8 cellular contexts compared by ENCODE assay signal in genomic region chr10:79070611-79071534, GRCh38. TPM values are rescaled to one million over a fixed set of nuclear protein-coding genes. Genes with fewer than 3 reads are reported as not detected.
A peak's percentile ranks its signal among the peaks of the same experiment; 100 is the strongest.
DNase-seq lines count a peak whose midpoint lies in the region; ATAC-seq and TF ChIP-seq lines count a peak whose summit lies in the region.

No MANE protein-coding gene starts in this region.

- H3K36me3 Mint-ChIP-seq in activated CD8-positive, alpha-beta T cell treated with anti-CD3 and anti-CD28 coated beads, Interleukin-2, amount 10 ng/mL, durations not matched to agents 7 days and 5 days (ENCODE audit: low read depth) = no peaks in the 10 kb centered on the region

- TF ChIP-seq EP300 in tibial nerve (IDR thresholded peaks at IDR 0.05) = peak; percentile 15 to 93

- H3K79me2 ChIP-seq in fibroblast of lung (ENCODE audit: control insufficient read depth, insufficient read depth, low read length) = peaks cover 68% of the 10 kb centered on the region

- WGBS in tibial nerve, 2 donors = 1 to 2% methylated on average over 32 to 35 of the region's 42 CpGs

- H3K4me2 ChIP-seq in fibroblast of lung (ENCODE audit: extremely low read depth, insufficient read depth, low read length) = peak overlapping the region; percentile 79

- POLR2A ChIA-PET in activated CD8-positive, alpha-beta T cell treated with anti-CD3 and anti-CD28 coated beads, Interleukin-2, amount 10 ng/mL, durations not matched to agents 7 days and 5 days (lab: Charles Lee) = interaction anchor here (1.2 kb wide), 1 partner anchor 10 kb away, joined by 3 read pairs; no protein-coding TSS in a partner anchor

- CTCF ChIA-PET in activated CD8-positive, alpha-beta T cell treated with anti-CD3 and anti-CD28 coated beads, Interleukin-2, amount 10 ng/mL, durations not matched to agents 7 days and 5 days (lab: Charles Lee) = interaction anchor here (1.2 to 1.5 kb wide), 2 partner anchors 9 to 124 kb away, joined by 5 to 6 read pairs; no protein-coding TSS in a partner anchor

- peak; percentile 21 to 38 for TF ChIP-seq POLR2A in tibial nerve (IDR thresholded peaks at IDR 0.05)

- no peak overlapping the region for H3K27ac Mint-ChIP-seq in activated CD8-positive, alpha-beta T cell treated with anti-CD3 and anti-CD28 coated beads, Interleukin-2, amount 10 ng/mL, durations not matched to agents 7 days and 5 days

- H3K36me3 ChIP-seq in fibroblast of lung (ENCODE audit: control insufficient read depth, insufficient read depth, low read length) (peaks cover 1% of the 10 kb centered on the region), mucosa of stomach (ENCODE audit: control insufficient read depth, insufficient read depth, low read length) (no peaks in the 10 kb centered on the region), tibial nerve (no peaks in the 10 kb centered on the region)

- DNase-seq in NCI-H2171 treated with DMSO at 0.1 percent for 48 hours (lab: John Stamatoyannopoulos, UW) (peak; percentile 60), NCI-H2171 (lab: John Stamatoyannopoulos, UW) (no peak), NCI-H1105 (lab: John Stamatoyannopoulos, UW) (peak; percentile 51), fibroblast of lung (ENCODE audit: low read depth in 2 of 2) (peak; percentile 75 to 94), tibial nerve (ENCODE audit: low spot score in 2 of 2) (peak; percentile 89 to 93)
- DNase-seq in activated CD8-positive, alpha-beta T cell treated with anti-CD3 and anti-CD28 coated beads, Interleukin-2, amount 10 ng/mL, durations not matched to agents 7 days and 5 days = no peak

- H3K4me3 Mint-ChIP-seq in activated CD8-positive, alpha-beta T cell treated with anti-CD3 and anti-CD28 coated beads, Interleukin-2, amount 10 ng/mL, durations not matched to agents 7 days and 5 days = peak overlapping the region; percentile 73

- H3K4me1 ChIP-seq in fibroblast of lung (ENCODE audit: control insufficient read depth, extremely low read depth, insufficient read depth, low read length) = peaks cover 34% of the 10 kb centered on the region
- H3K4me1 ChIP-seq in mucosa of stomach (ENCODE audit: control insufficient read depth, insufficient read depth, low read length) = peaks cover 61% of the 10 kb centered on the region
- peaks cover 12 to 70% (median 53%) of the 10 kb centered on the region in 4 donors for H3K4me1 ChIP-seq in tibial nerve

- H4K20me1 ChIP-seq in fibroblast of lung (ENCODE audit: control insufficient read depth, extremely low read depth, insufficient read depth, low read length) = no peaks in the 10 kb centered on the region

- H3K27me3 ChIP-seq in fibroblast of lung (ENCODE audit: control insufficient read depth, insufficient read depth, low read length) = no peaks in the 10 kb centered on the region
- no peaks in the 10 kb centered on the region for H3K27me3 ChIP-seq in mucosa of stomach (ENCODE audit: control insufficient read depth, insufficient read depth, low read length)
- H3K27me3 ChIP-seq in tibial nerve = no peaks in the 10 kb centered on the region

- peaks cover 14% of the 10 kb centered on the region for H3K27me3 Mint-ChIP-seq in activated CD8-positive, alpha-beta T cell treated with anti-CD3 and anti-CD28 coated beads, Interleukin-2, amount 10 ng/mL, durations not matched to agents 7 days and 5 days (ENCODE audit: low read depth)

- TF ChIP-seq CTCF in fibroblast of lung (conservative IDR thresholded peaks at IDR 0.05 in 1 of 2, IDR thresholded peaks at IDR 0.05 in 1 of 2; ENCODE audit: low read depth in 1 of 2, low read length in 2 of 2) (no peak), tibial nerve (IDR thresholded peaks at IDR 0.05) (no peak)

- peak overlapping the region; percentile 87 for H3K9ac ChIP-seq in fibroblast of lung (ENCODE audit: insufficient read depth, low read length)
- H3K9ac ChIP-seq in mucosa of stomach (ENCODE audit: low read length) = peak overlapping the region; percentile 87

- peaks cover 23% of the 10 kb centered on the region for H3K4me1 Mint-ChIP-seq in activated CD8-positive, alpha-beta T cell treated with anti-CD3 and anti-CD28 coated beads, Interleukin-2, amount 10 ng/mL, durations not matched to agents 7 days and 5 days (ENCODE audit: low read depth)

- no peaks in the 10 kb centered on the region for H3K9me3 ChIP-seq in fibroblast of lung (ENCODE audit: control insufficient read depth, insufficient read depth, low read depth, low read length)
- no peaks in the 10 kb centered on the region for H3K9me3 ChIP-seq in mucosa of stomach (ENCODE audit: control insufficient read depth, low read length)
- no peaks in the 10 kb centered on the region for H3K9me3 ChIP-seq in tibial nerve

- ATAC-seq in activated CD8-positive, alpha-beta T cell treated with anti-CD3 and anti-CD28 coated beads, Interleukin-2, amount 10 ng/mL, durations not matched to agents 7 days and 5 days = no peak
- ATAC-seq in GM19397 (IDR thresholded peaks at IDR 0.05; ENCODE audit: unreplicated experiment) = no peak

- H3K4me3 ChIP-seq in fibroblast of lung (replicated peaks in 1 of 4; ENCODE audit: control extremely low read depth in 1 of 4, insufficient read depth in 1 of 4, low read depth in 3 of 4, low read length in 4 of 4) (peak overlapping the region; percentile 70 to 97 (median 77)), mucosa of stomach (ENCODE audit: low read length) (peak overlapping the region; percentile 74), tibial nerve (peak overlapping the region; percentile 68 to 97 (median 79))

- no peak overlapping the region for H2AFZ ChIP-seq in fibroblast of lung (ENCODE audit: low read length)

- H3K27ac ChIP-seq in fibroblast of lung (ENCODE audit: insufficient read depth, low read length) = peak overlapping the region; percentile 93
- peak overlapping the region; percentile 85 to 98 (median 93) for H3K27ac ChIP-seq in tibial nerve

- no peaks in the 10 kb centered on the region for H3K9me3 Mint-ChIP-seq in activated CD8-positive, alpha-beta T cell treated with anti-CD3 and anti-CD28 coated beads, Interleukin-2, amount 10 ng/mL, durations not matched to agents 7 days and 5 days (ENCODE audit: insufficient read depth)

RNA-seq across cellular contexts. Expression of gene ZMIZ1, which starts 2.1 kb away (rescaled TPM):
- total RNA-seq in activated CD8-positive, alpha-beta T cell treated with anti-CD3 and anti-CD28 coated beads, Interleukin-2, amount 10 ng/mL, durations not matched to agents 7 days and 5 days = 10 to 100 TPM; 39.9 to 40.6 TPM
- total RNA-seq in fibroblast of lung (20.0 and 30.6 TPM in 2 replicates), tibial nerve (10 to 100 TPM; 65.5 to 88.2 (median 69.3) TPM)
- polyA plus RNA-seq in fibroblast of lung = 6.3 and 18.1 TPM in 2 replicates
- 23.2 and 46.8 TPM in 2 replicates for polyA plus RNA-seq in fibroblast of lung (2012)
- polyA minus RNA-seq in fibroblast of lung (ENCODE audit: low replicate concordance) = 130 and 178 TPM in 2 replicates

Comparison
In these comparisons a context has a peak if more than half of its experiments do, and no peak if none do; other contexts are left out.
1. DNase-seq: peak in NCI-H2171 treated with DMSO at 0.1 percent for 48 hours (single experiment), NCI-H1105 (single experiment), fibroblast of lung (2 of 2) and tibial nerve (2 of 2); none in NCI-H2171 (single experiment) and activated CD8-positive, alpha-beta T cell treated with anti-CD3 and anti-CD28 coated beads, Interleukin-2, amount 10 ng/mL, durations not matched to agents 7 days and 5 days (single experiment).
2. Peak in every context shown above with its lines, with median percentiles within 50 percentile points of each other: H3K4me3 ChIP-seq.